ENCODE assay signal across 21 cellular contexts in genomic region chr2:196589429-196589828, GRCh38. TPM values are rescaled to one million over a fixed set of nuclear protein-coding genes. Genes with fewer than 3 reads are reported as not detected.
"Had no signal": no experiment of that assay in that cellular context is flagged by ENCODE, and none has a peak within 500 bp of the region (broad histone marks: within the 10 kb centered on the region; RNA-seq: fewer than 3 reads in every experiment).

No MANE protein-coding gene starts in this region.

- H3K27ac Mint-ChIP-seq: activated B cell treated with CpG ODN at 0.5 μM for 24 hours; activated CD4-positive, alpha-beta memory T cell treated with anti-CD3 and anti-CD28 coated beads, Interleukin-2, amount 10 ng/mL, durations not matched to agents 7 days and 5 days; activated CD8-positive, alpha-beta memory T cell treated with anti-CD3 and anti-CD28 coated beads, Interleukin-2, amount 10 ng/mL, durations not matched to agents 7 days and 5 days; activated naive CD8-positive, alpha-beta T cell treated with anti-CD3 and anti-CD28 coated beads, Interleukin-2, amount 10 ng/mL, durations not matched to agents 7 days and 5 days; activated T-helper 17 cell treated with anti-CD3 and anti-CD28 coated beads, Interleukin-2, amount 50 U/mL, for 72 hours; effector memory CD8-positive, alpha-beta T cell; naive thymus-derived CD4-positive, alpha-beta T cell; stimulated activated effector memory CD8-positive, alpha-beta T cell treated with anti-CD3 and anti-CD28 coated beads, Interleukin-12 subunit alpha, Interleukin-12 subunit beta, amount 100 ng/mL, for 72 hours had no signal

- H3K27me3 ChIP-seq: tibial artery had no signal

- H3K9me2 ChIP-seq: SK-N-SH had no signal

- H3K9me3 Mint-ChIP-seq: activated B cell treated with CpG ODN at 0.5 μM for 24 hours had no signal

- H3K27ac ChIP-seq: breast epithelium, left lung, sigmoid colon, tibial artery had no signal

- ATAC-seq: activated CD8-positive, alpha-beta memory T cell treated with anti-CD3 and anti-CD28 coated beads, Interleukin-2, amount 10 ng/mL, durations not matched to agents 7 days and 5 days; activated T-helper 17 cell treated with anti-CD3 and anti-CD28 coated beads, Interleukin-2, amount 50 U/mL, for 72 hours; effector memory CD8-positive, alpha-beta T cell; left lung; naive thymus-derived CD4-positive, alpha-beta T cell; stimulated activated effector memory CD8-positive, alpha-beta T cell treated with anti-CD3 and anti-CD28 coated beads, Interleukin-12 subunit alpha, Interleukin-12 subunit beta, amount 100 ng/mL, for 72 hours had no signal

- H3K4me1 Mint-ChIP-seq: activated T-helper 17 cell treated with anti-CD3 and anti-CD28 coated beads, Interleukin-2, amount 50 U/mL, for 72 hours; stimulated activated effector memory CD8-positive, alpha-beta T cell treated with anti-CD3 and anti-CD28 coated beads, Interleukin-12 subunit alpha, Interleukin-12 subunit beta, amount 100 ng/mL, for 72 hours had no signal

- H3K9me3 ChIP-seq: breast epithelium, left lung, sigmoid colon, SK-N-SH, tibial artery had no signal

- H3K4me3 ChIP-seq: breast epithelium, left lung, sigmoid colon, tibial artery had no signal

- DNase-seq: activated B cell treated with CpG ODN at 0.5 μM for 24 hours; activated CD4-positive, alpha-beta memory T cell treated with anti-CD3 and anti-CD28 coated beads, Interleukin-2, amount 10 ng/mL, durations not matched to agents 7 days and 5 days; activated CD4-positive, alpha-beta T cell treated with anti-CD3 and anti-CD28 coated beads for 48 hours; activated CD8-positive, alpha-beta memory T cell treated with anti-CD3 and anti-CD28 coated beads, Interleukin-2, amount 10 ng/mL, durations not matched to agents 7 days and 5 days; activated naive CD4-positive, alpha-beta T cell; activated naive CD8-positive, alpha-beta T cell treated with anti-CD3 and anti-CD28 coated beads, Interleukin-2, amount 10 ng/mL, durations not matched to agents 7 days and 5 days; aorta; cerebellar nuclear complex; dermis blood vessel endothelial cell; effector memory CD8-positive, alpha-beta T cell; islet precursor cell; left lung; naive thymus-derived CD4-positive, alpha-beta T cell; posterior cingulate gyrus; sigmoid colon; SK-N-SH; stimulated activated CD4-positive, alpha-beta T cell treated with anti-CD3 and anti-CD28 coated beads, Interleukin-4, amount 100 ng/mL, for 24 hours; tibial artery had no signal

- H3K36me3 Mint-ChIP-seq: activated CD8-positive, alpha-beta memory T cell treated with anti-CD3 and anti-CD28 coated beads, Interleukin-2, amount 10 ng/mL, durations not matched to agents 7 days and 5 days; activated naive CD8-positive, alpha-beta T cell treated with anti-CD3 and anti-CD28 coated beads, Interleukin-2, amount 10 ng/mL, durations not matched to agents 7 days and 5 days; stimulated activated effector memory CD8-positive, alpha-beta T cell treated with anti-CD3 and anti-CD28 coated beads, Interleukin-12 subunit alpha, Interleukin-12 subunit beta, amount 100 ng/mL, for 72 hours had no signal

- H3K4me3 Mint-ChIP-seq: activated B cell treated with CpG ODN at 0.5 μM for 24 hours; activated CD4-positive, alpha-beta memory T cell treated with anti-CD3 and anti-CD28 coated beads, Interleukin-2, amount 10 ng/mL, durations not matched to agents 7 days and 5 days; activated CD8-positive, alpha-beta memory T cell treated with anti-CD3 and anti-CD28 coated beads, Interleukin-2, amount 10 ng/mL, durations not matched to agents 7 days and 5 days; activated naive CD8-positive, alpha-beta T cell treated with anti-CD3 and anti-CD28 coated beads, Interleukin-2, amount 10 ng/mL, durations not matched to agents 7 days and 5 days; activated T-helper 17 cell treated with anti-CD3 and anti-CD28 coated beads, Interleukin-2, amount 50 U/mL, for 72 hours; effector memory CD8-positive, alpha-beta T cell; naive thymus-derived CD4-positive, alpha-beta T cell; stimulated activated effector memory CD8-positive, alpha-beta T cell treated with anti-CD3 and anti-CD28 coated beads, Interleukin-12 subunit alpha, Interleukin-12 subunit beta, amount 100 ng/mL, for 72 hours had no signal

- H3K4me1 ChIP-seq: breast epithelium had no signal

- H3K9ac ChIP-seq: SK-N-SH had no signal

- H3K36me3 ChIP-seq: breast epithelium, left lung, sigmoid colon, tibial artery had no signal

- H3K4me2 ChIP-seq: SK-N-SH had no signal

RNA-seq across cellular contexts. Expression of gene HECW2, which starts 3.9 kb away (rescaled TPM):
- polyA plus RNA-seq: naive thymus-derived CD4-positive, alpha-beta T cell had no signal
